In genomic region chr15:65612616-65612946, GRCh38 we compare ENCODE assay signal across 10 cellular contexts. TPM values are rescaled to one million over a fixed set of nuclear protein-coding genes. Genes with fewer than 3 reads are reported as not detected.
DNase-seq lines count a peak whose midpoint lies in the region; ATAC-seq, FAIRE-seq and TF ChIP-seq lines count a peak whose summit lies in the region.
"Had no signal": no experiment of that assay in that cellular context is flagged by ENCODE, and none has a peak within 500 bp of the region (broad histone marks: within the 10 kb centered on the region; RNA-seq: fewer than 3 reads in every experiment).

No MANE protein-coding gene starts in this region.

- no peak overlapping the region for H2AFZ ChIP-seq in H1 (ENCODE audit: low read length)
- H2AFZ ChIP-seq in osteoblast (ENCODE audit: low read length): no peak overlapping the region

- no peak for FAIRE-seq in H1 (lab: Jason Lieb, UNC)

- H2AK5ac ChIP-seq in H1 (ENCODE audit: low read depth, low read length): no peak overlapping the region

- peak overlapping the region in 2 of 4 experiments; percentile 9 to 60; a peak in 3 of 7 replicates for H3K9ac ChIP-seq in H1 (replicated peaks in 1 of 4; ENCODE audit: extremely low read depth in 1 of 4, low read depth in 3 of 4, low read length in 3 of 4)

- no peak overlapping the region for H4K8ac ChIP-seq in H1 (ENCODE audit: extremely low read depth, insufficient read depth, low read length)

- H3K18ac ChIP-seq in H1 (ENCODE audit: extremely low read depth, low read length): no peak overlapping the region

- H3K4me2 ChIP-seq in H1 (ENCODE audit: insufficient read depth in 1 of 2, low read depth in 2 of 2, low read length in 2 of 2) (peak overlapping the region; percentile 71 to 91), osteoblast (ENCODE audit: insufficient read depth, low read length) (peak overlapping the region; percentile 27)

- H3K79me2 ChIP-seq in H1 (ENCODE audit: control insufficient read depth in 1 of 2, insufficient read depth in 2 of 2, low read length in 2 of 2): peaks cover 7 to 28% of the 10 kb centered on the region in 2 experiments
- peaks cover 36% of the 10 kb centered on the region for H3K79me2 ChIP-seq in osteoblast (ENCODE audit: insufficient read depth, low read length)

- H3K27ac ChIP-seq in H1 (ENCODE audit: low read depth, low read length) (no peak overlapping the region), osteoblast (ENCODE audit: low read depth, low read length) (peak overlapping the region; percentile 19)

- no peak overlapping the region for H2BK15ac ChIP-seq in H1 (ENCODE audit: low read length)

- H2BK120ac ChIP-seq in H1 (replicated peaks; ENCODE audit: low read depth, low read length): no peak overlapping the region

- H3K23me2 ChIP-seq in H1 (ENCODE audit: low read depth, low read length): peaks cover 4% of the 10 kb centered on the region; the same call in 1 of the 2 replicates

- in situ Hi-C loops in Caki2 (cut with HindIII; ENCODE audit: low pct_unique_long_range_greater_than_20kb, low sequenced_read_pairs): no loop called here

- H3K14ac ChIP-seq in H1 (ENCODE audit: insufficient read length): no peak overlapping the region

- DNase-seq in Caki2 (ENCODE audit: low read depth) (peak; percentile 7), LHCN-M2 (ENCODE audit: low read depth) (peak; percentile 29), H1 (ENCODE audit: low read depth in 1 of 2, low spot score in 2 of 2) (no peak), osteoblast (ENCODE audit: insufficient read length, low spot score, missing footprints) (no peak), NCI-H2081 (lab: John Stamatoyannopoulos, UW) (no peak), NCI-H1694 (lab: John Stamatoyannopoulos, UW) (no peak)
- DNase-seq in activated naive CD4-positive, alpha-beta T cell (lab: John Stamatoyannopoulos, UW): no peak
- DNase-seq: activated CD4-positive, CD25-positive, alpha-beta regulatory T cell treated with anti-CD3 and anti-CD28 coated beads, Interleukin-2, amount 50 U/mL, for 72 hours; MV-4-11 had no signal

- H4K5ac ChIP-seq in H1 (ENCODE audit: insufficient read length, low read depth, low read length): no peak overlapping the region

- TF ChIP-seq CTCF in H1 (IDR thresholded peaks at IDR 0.05; ENCODE audit: control extremely low read depth in 1 of 3, insufficient read depth in 1 of 3, low read depth in 1 of 3, low read length in 3 of 3) (no peak), osteoblast (IDR thresholded peaks at IDR 0.05; ENCODE audit: extremely low read depth, low read depth, low read length) (no peak)

- no peak for TF ChIP-seq POLR2A in H1 (IDR thresholded peaks at IDR 0.05; ENCODE audit: control extremely low read depth in 1 of 2, low read depth in 2 of 2, low read length in 2 of 2)

- H2BK12ac ChIP-seq in H1 (ENCODE audit: low read depth, low read length): no peak overlapping the region

- no peak overlapping the region for H3K4ac ChIP-seq in H1 (replicated peaks; ENCODE audit: insufficient read length, low read depth, low read length)

- 98% methylated on average over 2 of the region's 2 CpGs; no CpG with 5 or more reads in 1 of the 2 experiments for WGBS in H1 (ENCODE audit: extremely low coverage in 1 of 2, insufficient coverage in 1 of 2, insufficient read length in 1 of 2, insufficient replicate concordance in 2 of 2, low coverage in 1 of 2, low lambda C conversion rate in 2 of 2, missing lambda C conversion rate in 1 of 2), 2 experiments

- H2BK5ac ChIP-seq in H1 (ENCODE audit: low read depth, low read length): no peak overlapping the region

- no peak overlapping the region for H4K91ac ChIP-seq in H1 (replicated peaks; ENCODE audit: insufficient read length, low read length)

- TF ChIP-seq RAD21 in H1 (IDR thresholded peaks at IDR 0.05 in 1 of 2, conservative IDR thresholded peaks at IDR 0.05 in 1 of 2; ENCODE audit: low read depth in 2 of 2, low read length in 2 of 2): no peak

- no peaks in the 10 kb centered on the region for H4K20me1 ChIP-seq in H1 (replicated peaks in 1 of 2; ENCODE audit: control insufficient read depth in 1 of 2, insufficient read depth in 2 of 2, low read length in 2 of 2)
- H4K20me1 ChIP-seq in osteoblast (ENCODE audit: insufficient read depth, low read length): no peaks in the 10 kb centered on the region

- no peaks in the 10 kb centered on the region for H3K27me3 ChIP-seq in H1 (replicated peaks in 1 of 4; ENCODE audit: control insufficient read depth in 3 of 4, extremely low read depth in 1 of 4, insufficient read depth in 3 of 4, low read length in 3 of 4)
- no peaks in the 10 kb centered on the region for H3K27me3 ChIP-seq in osteoblast (ENCODE audit: insufficient read depth, low read length)

- CTCF ChIA-PET in H1 (lab: Charles Lee; ENCODE audit: partially characterized antibody): interaction anchor here (0.6 to 2.0 kb wide), 5 partner anchors 13 to 244 kb away, joined by 3 to 5 read pairs (median 5); no protein-coding TSS in a partner anchor

- no peak overlapping the region for H2BK20ac ChIP-seq in H1 (ENCODE audit: low read length)

- TF ChIP-seq EP300 in H1 (IDR thresholded peaks at IDR 0.05; ENCODE audit: borderline replicate concordance in 1 of 2, low read depth in 2 of 2, low read length in 2 of 2): no peak

- H3K56ac ChIP-seq in H1 (replicated peaks; ENCODE audit: insufficient read length, low read depth, low read length): no peak overlapping the region

- no peak overlapping the region for H3K4me3 ChIP-seq in H1 (ENCODE audit: extremely low read depth in 1 of 4, insufficient read depth in 2 of 4, low read depth in 3 of 4, low read length in 4 of 4)
- no peak overlapping the region for H3K4me3 ChIP-seq in osteoblast (ENCODE audit: insufficient read depth, low read length)

- no peak overlapping the region for H3K23ac ChIP-seq in H1 (ENCODE audit: insufficient read length)

- ATAC-seq in HG03039 (IDR thresholded peaks at IDR 0.05; ENCODE audit: unreplicated experiment): no peak

- no peaks in the 10 kb centered on the region for H3K36me3 ChIP-seq in H1 (ENCODE audit: control insufficient read depth in 2 of 4, insufficient read depth in 4 of 4, low read length in 3 of 4)
- H3K36me3 ChIP-seq in osteoblast (ENCODE audit: insufficient read depth, low read length): no peaks in the 10 kb centered on the region

- H3K9me3 ChIP-seq in H1 (ENCODE audit: insufficient read depth in 2 of 2, low read depth in 1 of 2, low read length in 1 of 2): no peaks in the 10 kb centered on the region
- no peaks in the 10 kb centered on the region for H3K9me3 ChIP-seq in osteoblast (ENCODE audit: low read depth, low read length)

- 0 out of 2 replicates have a peak, but pooled peaks cover 4% of the 10 kb centered on the region for H3K79me1 ChIP-seq in H1 (ENCODE audit: low read depth, low read length)

- POLR2A ChIA-PET in H1 (lab: Charles Lee; ENCODE audit: partially characterized antibody): interaction anchor here (1.1 to 3.2 kb wide), 3 partner anchors 9 to 25 kb away, joined by 5 to 25 read pairs (median 7); partner anchors contain the start of gene SLC24A1

- H3K4me1 ChIP-seq in H1 (replicated peaks in 1 of 4; ENCODE audit: control insufficient read depth in 3 of 4, insufficient read depth in 4 of 4, low read length in 3 of 4): peaks cover 6 to 8% (median 8%) of the 10 kb centered on the region in 4 experiments; a peak in 6 of 7 replicates
- H3K4me1 ChIP-seq in osteoblast (ENCODE audit: insufficient read depth, low read length): peaks cover 24% of the 10 kb centered on the region

TF ChIP-seq in H1, 55 proteins besides CTCF, POLR2A, EP300 and RAD21:
- no peak for TF ChIP-seq SIX5 (IDR thresholded peaks at IDR 0.05; ENCODE audit: low read depth, low read length)
- TF ChIP-seq MAX (IDR thresholded peaks at IDR 0.05): no peak
- TF ChIP-seq SP4 (IDR thresholded peaks at IDR 0.05; ENCODE audit: low read length): no peak
- TF ChIP-seq JUND (IDR thresholded peaks at IDR 0.05; ENCODE audit: low read length): no peak
- no peak for TF ChIP-seq CBX8 (IDR thresholded peaks at IDR 0.05; ENCODE audit: borderline replicate concordance, low read depth, low read length)
- no peak for TF ChIP-seq NRF1 (IDR thresholded peaks at IDR 0.05; ENCODE audit: low read depth, low read length)

RNA-seq across cellular contexts. Expression of gene INTS14, which starts 1.6 kb away (rescaled TPM):
- total RNA-seq in Caki2 (2014; rRNA removed; shearing (Covaris generic); ENCODE audit: low replicate concordance): 9.3 and 38.2 TPM in 2 replicates
- total RNA-seq in LHCN-M2 (2014; rRNA removed): 32.6 and 36.6 TPM in 2 replicates
- polyA plus RNA-seq in LHCN-M2 (2012): 19.7 TPM
- 32.4 and 33.7 TPM in 2 replicates for total RNA-seq in H1 (2021; fragmentation: NEBNext Ultra II Directional; extraction: Animal tissue kit (Norgen Biotek cat#: 25700))
- polyA plus RNA-seq in H1 (2011; rRNA removed): 33.1 and 42.4 TPM in 2 replicates
- 39.9 TPM for polyA plus RNA-seq in H1 (2011; cell fraction: cytosol; rRNA removed)
- 45.7 TPM for polyA plus RNA-seq in H1 (2011; cell fraction: nucleus; rRNA removed)
- polyA plus RNA-seq in H1 (2012, experiment 1 of 2): 30.6 to 36.3 TPM (median 32.3 TPM) in 4 replicates
- polyA plus RNA-seq in H1 (2012, experiment 2 of 2): 11.4 TPM
- 25.9 TPM for polyA plus RNA-seq in H1 (2013, experiment 1 of 2)
- 26.1 TPM for polyA plus RNA-seq in H1 (2013, experiment 2 of 2)
- 41.3 and 58.6 TPM in 2 replicates for polyA minus RNA-seq in H1 (2011; rRNA and poly(A)+ RNA removed)
- 23.9 TPM for polyA minus RNA-seq in H1 (2011; cell fraction: cytosol; rRNA and poly(A)+ RNA removed)
- 49.3 TPM for polyA minus RNA-seq in H1 (2011; cell fraction: nucleus; rRNA and poly(A)+ RNA removed)
- 31.5 and 35.4 TPM in 2 replicates for total RNA-seq in osteoblast

RNA-seq across cellular contexts. Expression of gene SLC24A1, which starts 9.2 kb away (rescaled TPM):
- total RNA-seq in Caki2 (2014; rRNA removed; shearing (Covaris generic); ENCODE audit: low replicate concordance): 7.8 and 15.7 TPM in 2 replicates
- total RNA-seq in LHCN-M2 (2014; rRNA removed) (7.1 and 9.3 TPM in 2 replicates), osteoblast (10.1 and 11.8 TPM in 2 replicates)
- polyA plus RNA-seq in LHCN-M2 (2012): 5.6 TPM
- 5.5 and 6.6 TPM in 2 replicates for total RNA-seq in H1 (2021; fragmentation: NEBNext Ultra II Directional; extraction: Animal tissue kit (Norgen Biotek cat#: 25700))
- polyA plus RNA-seq in H1 (2011; rRNA removed): 4.9 and 7.5 TPM in 2 replicates
- polyA plus RNA-seq in H1 (2011; cell fraction: cytosol; rRNA removed): 4.4 TPM
- polyA plus RNA-seq in H1 (2011; cell fraction: nucleus; rRNA removed): 6.1 TPM
- 3.2 to 6.8 TPM (median 5.2 TPM) in 4 replicates for polyA plus RNA-seq in H1 (2012, experiment 1 of 2)
- 0.46 TPM for polyA plus RNA-seq in H1 (2012, experiment 2 of 2)
- polyA plus RNA-seq in H1 (2013, experiment 1 of 2): 6.0 TPM
- 5.8 TPM for polyA plus RNA-seq in H1 (2013, experiment 2 of 2)
- polyA minus RNA-seq in H1 (2011; rRNA and poly(A)+ RNA removed): 7.8 and 8.4 TPM in 2 replicates
- 6.9 TPM for polyA minus RNA-seq in H1 (2011; cell fraction: cytosol; rRNA and poly(A)+ RNA removed)
- 10.0 TPM for polyA minus RNA-seq in H1 (2011; cell fraction: nucleus; rRNA and poly(A)+ RNA removed)

Comparison
In these comparisons a context has a peak if more than half of its experiments do, and no peak if none do; other contexts are left out.
1. DNase-seq: peak in Caki2 (single experiment) and LHCN-M2 (single experiment); none in H1 (0 of 2), osteoblast (single experiment), NCI-H2081 (0 of 2), NCI-H1694 (single experiment) and activated naive CD4-positive, alpha-beta T cell (0 of 4).